ENCODE assay signal across 19 cellular contexts in the genomic region with DNA sequence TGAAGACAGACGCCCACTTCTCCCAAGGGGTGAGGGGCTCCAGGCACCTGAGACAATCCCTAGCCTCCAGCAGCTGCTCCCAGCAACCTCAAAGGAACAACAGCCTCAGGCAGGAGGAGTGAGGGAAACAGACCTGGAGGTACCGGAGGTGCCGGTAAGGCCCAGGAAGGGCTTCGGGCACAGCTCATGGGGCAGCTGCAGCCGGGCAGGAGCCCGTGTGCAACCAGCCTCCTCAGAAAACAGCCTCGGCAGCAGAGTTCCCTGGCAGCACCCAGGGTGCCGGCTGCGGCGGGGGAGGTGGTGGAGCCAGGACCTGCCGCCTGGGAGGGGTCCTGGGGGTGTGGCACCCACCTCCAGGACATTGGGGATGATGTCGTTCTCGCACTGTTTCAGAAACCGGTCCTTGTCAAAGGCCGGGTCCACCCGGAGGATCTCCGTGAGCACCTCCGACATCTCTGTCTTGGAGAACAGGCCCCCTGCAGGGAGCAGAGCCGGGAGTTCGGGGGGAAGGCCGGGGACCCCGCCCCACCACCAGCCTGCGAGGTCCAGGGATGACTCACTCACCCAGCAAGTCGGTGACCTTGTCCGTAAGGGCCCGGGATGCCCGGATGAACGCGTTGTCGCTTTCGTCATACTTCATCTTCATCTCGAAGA. TPM values are rescaled to one million over a fixed set of nuclear protein-coding genes. Genes with fewer than 3 reads are reported as not detected.
DNase-seq lines count a peak whose midpoint lies in the region; ATAC-seq and TF ChIP-seq lines count a peak whose summit lies in the region.
"Had no signal": no experiment of that assay in that cellular context is flagged by ENCODE, and none has a peak within 500 bp of the region (broad histone marks: within the 10 kb centered on the region; RNA-seq: fewer than 3 reads in every experiment).

No MANE protein-coding gene starts in this region.

- H3K36me3 Mint-ChIP-seq in activated naive CD8-positive, alpha-beta T cell treated with anti-CD3 and anti-CD28 coated beads, Interleukin-2, amount 50 U/mL, for 24 hours (ENCODE audit: low read depth) = peaks cover 21% of the 10 kb centered on the region

- TF ChIP-seq POLR2A in adrenal gland (IDR thresholded peaks at IDR 0.05) (no peak), ovary (IDR thresholded peaks at IDR 0.05) (no peak), uterus (IDR thresholded peaks at IDR 0.05) (no peak)

- no peaks in the 10 kb centered on the region for H3K9me3 ChIP-seq in adrenal gland (replicated peaks in 1 of 3)
- no peaks in the 10 kb centered on the region for H3K9me3 ChIP-seq in ovary
- no peaks in the 10 kb centered on the region for H3K9me3 ChIP-seq in uterus

- H3K27ac ChIP-seq in adrenal gland (peak overlapping the region in 1 of 5 donors; percentile 44), dorsolateral prefrontal cortex (peak overlapping the region in 49 of 59 donors; percentile 1 to 93 (median 73)), ovary (no peak overlapping the region), uterus (peak overlapping the region; percentile 97 to 99)

- WGBS in adrenal gland, 4 donors = 68 to 86% (median 78%) methylated on average over 7 to 32 of the region's 32 CpGs
- WGBS in ovary, 3 donors = 88 to 90% (median 89%) methylated on average over 29 to 32 of the region's 32 CpGs

- no peaks in the 10 kb centered on the region for H3K27me3 Mint-ChIP-seq in activated naive CD8-positive, alpha-beta T cell treated with anti-CD3 and anti-CD28 coated beads, Interleukin-2, amount 50 U/mL, for 24 hours

- H3K4me3 Mint-ChIP-seq in activated naive CD8-positive, alpha-beta T cell treated with anti-CD3 and anti-CD28 coated beads, Interleukin-2, amount 50 U/mL, for 24 hours = no peak overlapping the region
- H3K4me3 Mint-ChIP-seq: HFFc6 had no signal

- H3K27me3 ChIP-seq in adrenal gland = no peaks in the 10 kb centered on the region
- no peaks in the 10 kb centered on the region for H3K27me3 ChIP-seq in dorsolateral prefrontal cortex
- no peaks in the 10 kb centered on the region for H3K27me3 ChIP-seq in ovary
- H3K27me3 ChIP-seq in uterus = no peaks in the 10 kb centered on the region

- H3K27ac Mint-ChIP-seq in activated naive CD8-positive, alpha-beta T cell treated with anti-CD3 and anti-CD28 coated beads, Interleukin-2, amount 50 U/mL, for 24 hours = no peak overlapping the region
- H3K27ac Mint-ChIP-seq: HFFc6 had no signal

- no peak for ATAC-seq in activated naive CD8-positive, alpha-beta T cell treated with anti-CD3 and anti-CD28 coated beads, Interleukin-2, amount 50 U/mL, for 24 hours
- no peak for ATAC-seq in HG02759 (IDR thresholded peaks at IDR 0.05; ENCODE audit: unreplicated experiment)
- ATAC-seq: HepG2 had no signal

- peaks cover 22% of the 10 kb centered on the region for H3K4me1 Mint-ChIP-seq in activated naive CD8-positive, alpha-beta T cell treated with anti-CD3 and anti-CD28 coated beads, Interleukin-2, amount 50 U/mL, for 24 hours

- H3K36me3 ChIP-seq in adrenal gland (replicated peaks in 1 of 2) = peaks cover 0 to 71% of the 10 kb centered on the region in 2 donors
- no peaks in the 10 kb centered on the region for H3K36me3 ChIP-seq in ovary
- no peaks in the 10 kb centered on the region for H3K36me3 ChIP-seq in uterus

- TF ChIP-seq CTCF in adrenal gland (IDR thresholded peaks at IDR 0.05) = no peak
- TF ChIP-seq CTCF in dorsolateral prefrontal cortex (IDR thresholded peaks at IDR 0.05 in 54 of 56, conservative IDR thresholded peaks at IDR 0.05 in 2 of 56; ENCODE audit: low read depth in 1 of 56, partially characterized antibody in 56 of 56) = no peak
- TF ChIP-seq CTCF in ovary (IDR thresholded peaks at IDR 0.05) = no peak
- no peak for TF ChIP-seq CTCF in uterus (IDR thresholded peaks at IDR 0.05)

- peak in 5 of 7 donors; percentile 34 to 63 (median 52) for DNase-seq in adrenal gland
- no peak for DNase-seq in dorsolateral prefrontal cortex
- DNase-seq in ovary = peak in 4 of 5 donors; percentile 13 to 37 (median 28)
- no peak for DNase-seq in uterus
- no peak for DNase-seq in NCI-H1694 treated with DMSO at 0.1 percent for 48 hours (lab: John Stamatoyannopoulos, UW)
- DNase-seq in activated naive CD8-positive, alpha-beta T cell treated with anti-CD3 and anti-CD28 coated beads, Interleukin-2, amount 50 U/mL, for 24 hours = no peak
- DNase-seq: ACHN, C1 segment of cervical spinal cord, DND-41, HFFc6, KBM-7, NCI-H1105 treated with DMSO at 0.1 percent for 48 hours, NCI-H1694, NCI-H510A, NCI-H774 had no signal

- no peak for TF ChIP-seq EP300 in ovary (IDR thresholded peaks at IDR 0.05)

- H3K4me3 ChIP-seq in adrenal gland (no peak overlapping the region), dorsolateral prefrontal cortex (no peak overlapping the region), ovary (no peak overlapping the region), uterus (no peak overlapping the region)

- H3K4me1 ChIP-seq in adrenal gland (replicated peaks in 1 of 2) = peaks cover 21 to 27% of the 10 kb centered on the region in 2 donors
- H3K4me1 ChIP-seq in ovary (ENCODE audit: insufficient read depth) = peaks cover 15% of the 10 kb centered on the region
- peaks cover 7 to 38% of the 10 kb centered on the region in 2 donors for H3K4me1 ChIP-seq in uterus

- no peaks in the 10 kb centered on the region for H3K9me3 Mint-ChIP-seq in activated naive CD8-positive, alpha-beta T cell treated with anti-CD3 and anti-CD28 coated beads, Interleukin-2, amount 50 U/mL, for 24 hours
- H3K9me3 Mint-ChIP-seq: HFFc6 had no signal

- intact Hi-C loops in adrenal gland (cut with DNase I) = no loop called here
- intact Hi-C loops in dorsolateral prefrontal cortex (cut with DNase I) = no loop called here
- intact Hi-C loops in ovary (cut with DNase I) = no loop called here
- intact Hi-C loops in uterus (cut with DNase I; ENCODE audit: low total_unique reads) = no loop called here

RNA-seq across cellular contexts. Expression of a gene that starts 6.5 kb away (rescaled TPM):
- total RNA-seq in adrenal gland = 10 to 100 TPM in 5 of 8 donors, 1 to 10 TPM in 3; 2.4 to 17.9 (median 10.7) TPM
- 10 to 100 TPM in 2 of 3 donors, not detected in 1; 10.4 to 12.2 TPM for polyA plus RNA-seq in adrenal gland
- 100 to 1,000 TPM in 78 of 120 experiments, 10 to 100 TPM in 42; 38.0 to 212 (median 112) TPM for total RNA-seq in dorsolateral prefrontal cortex
- total RNA-seq in ovary = 10 to 100 TPM in 2 of 7 donors, 1 to 10 TPM in 5; 1.4 to 99.7 (median 6.1) TPM
- 1 to 10 TPM in 1 of 2 donors, not detected in 1; 3.3 TPM for polyA plus RNA-seq in ovary
- total RNA-seq in uterus = 10 to 100 TPM in 2 of 4 donors, 1 to 10 TPM in 1, not detected in 1; 7.2 to 47.1 (median 14.9) TPM
- polyA plus RNA-seq: HepG2 had no signal

RNA-seq across cellular contexts. Expression of a gene that starts 11.1 kb away (rescaled TPM):
- total RNA-seq in adrenal gland (10 to 100 TPM; 50.6 to 88.2 (median 60.8) TPM), dorsolateral prefrontal cortex (100 to 1,000 TPM in 1 of 120 experiments, 10 to 100 TPM in 119; 34.5 to 109 (median 53.7) TPM), ovary (100 to 1,000 TPM in 1 of 7 donors, 10 to 100 TPM in 6; 43.4 to 110 (median 51.8) TPM), uterus (100 to 1,000 TPM in 1 of 4 donors, 10 to 100 TPM in 3; 41.1 to 117 (median 62.9) TPM)
- polyA plus RNA-seq in adrenal gland (100 to 1,000 TPM in 2 of 3 donors, 10 to 100 TPM in 1; 58.3 to 218 (median 183) TPM), ovary (10 to 100 TPM; 29.8 to 48.4 TPM)

RNA-seq across cellular contexts. Expression of a gene that starts 12.3 kb away (rescaled TPM):
- total RNA-seq in adrenal gland (10 to 100 TPM; 12.7 to 38.2 (median 23.7) TPM), dorsolateral prefrontal cortex (10 to 100 TPM; 11.3 to 27.9 (median 16.9) TPM), ovary (10 to 100 TPM in 6 of 7 donors, 1 to 10 TPM in 1; 8.8 to 26.6 (median 16.3) TPM), uterus (10 to 100 TPM; 11.8 to 66.8 (median 19.0) TPM)
- polyA plus RNA-seq in adrenal gland (10 to 100 TPM in 2 of 3 donors, 1 to 10 TPM in 1; 8.2 to 20.7 (median 16.0) TPM), ovary (10 to 100 TPM in 1 of 2 donors, 1 to 10 TPM in 1; 1.8 to 19.8 TPM)

RNA-seq across cellular contexts. Expression of a gene that starts 17.8 kb away (rescaled TPM):
- total RNA-seq in adrenal gland (1 to 10 TPM in 3 of 8 donors, under 1 TPM in 2, not detected in 3; 0.23 to 7.0 (median 2.1) TPM), dorsolateral prefrontal cortex (10 to 100 TPM in 119 of 120 experiments, 1 to 10 TPM in 1; 9.8 to 66.3 (median 34.6) TPM), ovary (1 to 10 TPM in 2 of 7 donors, not detected in 5; 1.0 to 6.9 TPM), uterus (1 to 10 TPM in 1 of 4 donors, not detected in 3; 5.2 TPM)
- polyA plus RNA-seq in adrenal gland (1 to 10 TPM in 2 of 3 donors, under 1 TPM in 1; 0.62 to 3.3 (median 1.2) TPM), ovary (under 1 TPM in 1 of 2 donors, not detected in 1; 0.18 TPM)
- total RNA-seq: G401, H4 had no signal

RNA-seq across cellular contexts. Expression of a gene that starts 28.7 kb away (rescaled TPM):
- 10 to 100 TPM in 6 of 8 donors, 1 to 10 TPM in 2; 9.2 to 41.2 (median 23.2) TPM for total RNA-seq in adrenal gland
- polyA plus RNA-seq in adrenal gland = 100 to 1,000 TPM in 1 of 3 donors, 10 to 100 TPM in 1, 1 to 10 TPM in 1; 7.5 to 110 (median 21.7) TPM
- total RNA-seq in dorsolateral prefrontal cortex = 10 to 100 TPM; 28.0 to 51.9 (median 39.4) TPM
- total RNA-seq in ovary = 10 to 100 TPM in 5 of 7 donors, 1 to 10 TPM in 2; 9.2 to 35.5 (median 26.3) TPM
- 10 to 100 TPM in 1 of 2 donors, 1 to 10 TPM in 1; 6.3 to 32.2 TPM for polyA plus RNA-seq in ovary
- 10 to 100 TPM in 2 of 4 donors, 1 to 10 TPM in 1, under 1 TPM in 1; 0.59 to 40.2 (median 9.4) TPM for total RNA-seq in uterus

Comparison
In these comparisons a context has a peak if more than half of its experiments do, and no peak if none do; other contexts are left out.
1. DNase-seq: peak in adrenal gland (5 of 7) and ovary (4 of 5); none in dorsolateral prefrontal cortex (0 of 10), uterus (0 of 2), NCI-H1694 treated with DMSO at 0.1 percent for 48 hours (single experiment) and activated naive CD8-positive, alpha-beta T cell treated with anti-CD3 and anti-CD28 coated beads, Interleukin-2, amount 50 U/mL, for 24 hours (single experiment).
2. H3K27ac ChIP-seq: peak in dorsolateral prefrontal cortex (49 of 59) and uterus (2 of 2); none in ovary (0 of 2).